Comparison of ENCODE assay signal across 8 cellular contexts in the genomic region with DNA sequence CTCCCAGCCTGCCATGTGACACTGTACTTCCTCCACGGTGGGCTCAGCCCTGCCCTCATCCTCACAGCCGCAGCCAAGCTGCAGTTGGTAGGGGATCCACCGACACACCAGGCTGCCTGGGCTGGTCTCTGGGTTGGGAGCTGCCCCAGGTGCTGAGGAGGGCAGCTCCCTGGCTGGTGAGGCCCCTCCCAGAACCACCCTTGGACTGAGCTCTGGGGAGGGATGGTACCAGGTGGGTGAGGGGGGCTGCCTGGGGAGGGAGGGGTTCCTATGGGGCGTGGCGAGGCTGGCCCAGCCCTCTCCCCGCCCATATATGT. TPM values are rescaled to one million over a fixed set of nuclear protein-coding genes. Genes with fewer than 3 reads are reported as not detected.
A peak's percentile ranks its signal among the peaks of the same experiment; 100 is the strongest.
DNase-seq lines count a peak whose midpoint lies in the region; ATAC-seq and TF ChIP-seq lines count a peak whose summit lies in the region.

No MANE protein-coding gene starts in this region.

- peaks cover 19% of the 10 kb centered on the region for H3K4me1 Mint-ChIP-seq in memory B cell
- H3K4me1 Mint-ChIP-seq in activated T-helper 1 cell treated with anti-CD3 and anti-CD28 coated beads, Interleukin-12 subunit alpha, Interleukin-12 subunit beta, Interleukin-2, Interleukin-4 antibody, amounts not matched to agents 30 ng/mL and 10 ng/mL and 1 ng/mL, durations not matched to agents 14 hours and 24 hours and 36 hours (ENCODE audit: low read depth): no peaks in the 10 kb centered on the region

- ATAC-seq in memory B cell (ENCODE audit: low read depth) (peak; percentile 81), HG02970 (IDR thresholded peaks at IDR 0.05; ENCODE audit: low FRiP score, unreplicated experiment) (no peak), HG02938 (IDR thresholded peaks at IDR 0.05; ENCODE audit: unreplicated experiment) (no peak)

- no peaks in the 10 kb centered on the region for H3K27me3 ChIP-seq in BJ (ENCODE audit: control insufficient read depth, insufficient read depth, low read length)

- TF ChIP-seq CTCF in BJ (IDR thresholded peaks at IDR 0.05; ENCODE audit: insufficient read depth, low read depth, low read length): no peak
- TF ChIP-seq CTCF in choroid plexus epithelial cell (conservative IDR thresholded peaks at IDR 0.05; ENCODE audit: low read depth, low read length): no peak

- H3K4me3 Mint-ChIP-seq in memory B cell: no peak overlapping the region
- H3K4me3 Mint-ChIP-seq in activated T-helper 1 cell treated with anti-CD3 and anti-CD28 coated beads, Interleukin-12 subunit alpha, Interleukin-12 subunit beta, Interleukin-2, Interleukin-4 antibody, amounts not matched to agents 30 ng/mL and 10 ng/mL and 1 ng/mL, durations not matched to agents 14 hours and 24 hours and 36 hours: no peak overlapping the region

- no peaks in the 10 kb centered on the region for H3K27me3 Mint-ChIP-seq in memory B cell
- peaks cover 2% of the 10 kb centered on the region for H3K27me3 Mint-ChIP-seq in activated T-helper 1 cell treated with anti-CD3 and anti-CD28 coated beads, Interleukin-12 subunit alpha, Interleukin-12 subunit beta, Interleukin-2, Interleukin-4 antibody, amounts not matched to agents 30 ng/mL and 10 ng/mL and 1 ng/mL, durations not matched to agents 14 hours and 24 hours and 36 hours (ENCODE audit: insufficient read depth)

- CTCF ChIA-PET in BJ (lab: Yijun Ruan, JAX): interaction anchor here (0.6 kb wide), 1 partner anchor 23 kb away, joined by 4 read pairs; no protein-coding TSS in a partner anchor

- intact Hi-C loops in activated T-helper 1 cell treated with anti-CD3 and anti-CD28 coated beads, Interleukin-12 subunit alpha, Interleukin-12 subunit beta, Interleukin-2, Interleukin-4 antibody, amounts not matched to agents 30 ng/mL and 10 ng/mL and 1 ng/mL, durations not matched to agents 14 hours and 24 hours and 36 hours (cut with micrococcal nuclease): no loop called here

- DNase-seq in BJ (ENCODE audit: low read depth): no peak
- DNase-seq in MV-4-11 (lab: John Stamatoyannopoulos, UW): peak; percentile 29
- peak; percentile 55 for DNase-seq in choroid plexus epithelial cell (ENCODE audit: low read depth)
- DNase-seq in memory B cell (ENCODE audit: low spot score in 2 of 2): no peak
- no peak for DNase-seq in NCI-H446 treated with DMSO at 0.1 percent for 48 hours (lab: John Stamatoyannopoulos, UW)
- DNase-seq in activated T-helper 1 cell treated with anti-CD3 and anti-CD28 coated beads, Interleukin-12 subunit alpha, Interleukin-12 subunit beta, Interleukin-2, Interleukin-4 antibody, amounts not matched to agents 30 ng/mL and 10 ng/mL and 1 ng/mL, durations not matched to agents 14 hours and 24 hours and 36 hours (ENCODE audit: low spot score): no peak

- peaks cover 17% of the 10 kb centered on the region for H3K36me3 ChIP-seq in BJ (ENCODE audit: control insufficient read depth, insufficient read depth, low read length)

- peak overlapping the region; percentile 50 for H3K27ac Mint-ChIP-seq in memory B cell
- no peak overlapping the region for H3K27ac Mint-ChIP-seq in activated T-helper 1 cell treated with anti-CD3 and anti-CD28 coated beads, Interleukin-12 subunit alpha, Interleukin-12 subunit beta, Interleukin-2, Interleukin-4 antibody, amounts not matched to agents 30 ng/mL and 10 ng/mL and 1 ng/mL, durations not matched to agents 14 hours and 24 hours and 36 hours

- H3K9me3 Mint-ChIP-seq in memory B cell: no peaks in the 10 kb centered on the region
- no peaks in the 10 kb centered on the region for H3K9me3 Mint-ChIP-seq in activated T-helper 1 cell treated with anti-CD3 and anti-CD28 coated beads, Interleukin-12 subunit alpha, Interleukin-12 subunit beta, Interleukin-2, Interleukin-4 antibody, amounts not matched to agents 30 ng/mL and 10 ng/mL and 1 ng/mL, durations not matched to agents 14 hours and 24 hours and 36 hours

- H3K36me3 Mint-ChIP-seq in memory B cell: peaks cover 3% of the 10 kb centered on the region
- peaks cover 9% of the 10 kb centered on the region for H3K36me3 Mint-ChIP-seq in activated T-helper 1 cell treated with anti-CD3 and anti-CD28 coated beads, Interleukin-12 subunit alpha, Interleukin-12 subunit beta, Interleukin-2, Interleukin-4 antibody, amounts not matched to agents 30 ng/mL and 10 ng/mL and 1 ng/mL, durations not matched to agents 14 hours and 24 hours and 36 hours (ENCODE audit: low read depth)

- peak overlapping the region; percentile 31 for H3K4me3 ChIP-seq in BJ (ENCODE audit: low read depth, low read length)
- H3K4me3 ChIP-seq in choroid plexus epithelial cell (ENCODE audit: low read depth, low read length): peak overlapping the region; percentile 65

- POLR2A ChIA-PET in BJ (lab: Charles Lee): no interaction called here

RNA-seq across cellular contexts. Expression of gene TNFRSF6B, which starts 0.2 kb away (rescaled TPM):
- 2.1 and 3.2 TPM in 2 replicates for polyA plus RNA-seq in BJ (2011; rRNA removed)
- polyA minus RNA-seq in BJ (2011; rRNA and poly(A)+ RNA removed): 0.46 TPM in 1 of 2 replicates, not detected in the other
- total RNA-seq in activated T-helper 1 cell treated with anti-CD3 and anti-CD28 coated beads, Interleukin-12 subunit alpha, Interleukin-12 subunit beta, Interleukin-2, Interleukin-4 antibody, amounts not matched to agents 30 ng/mL and 10 ng/mL and 1 ng/mL, durations not matched to agents 14 hours and 24 hours and 36 hours: not detected in 2 replicates

RNA-seq across cellular contexts. Expression of gene ARFRP1, which starts 11.5 kb away (rescaled TPM):
- 29.3 and 41.9 TPM in 2 replicates for polyA plus RNA-seq in BJ (2011; rRNA removed)
- 14.8 and 16.4 TPM in 2 replicates for polyA minus RNA-seq in BJ (2011; rRNA and poly(A)+ RNA removed)
- 71.8 and 73.5 TPM in 2 replicates for total RNA-seq in activated T-helper 1 cell treated with anti-CD3 and anti-CD28 coated beads, Interleukin-12 subunit alpha, Interleukin-12 subunit beta, Interleukin-2, Interleukin-4 antibody, amounts not matched to agents 30 ng/mL and 10 ng/mL and 1 ng/mL, durations not matched to agents 14 hours and 24 hours and 36 hours

RNA-seq across cellular contexts. Expression of gene ZGPAT, which starts 11.6 kb away (rescaled TPM):
- polyA plus RNA-seq in BJ (2011; rRNA removed): 9.4 and 15.9 TPM in 2 replicates
- polyA minus RNA-seq in BJ (2011; rRNA and poly(A)+ RNA removed): 5.9 and 12.5 TPM in 2 replicates
- total RNA-seq in activated T-helper 1 cell treated with anti-CD3 and anti-CD28 coated beads, Interleukin-12 subunit alpha, Interleukin-12 subunit beta, Interleukin-2, Interleukin-4 antibody, amounts not matched to agents 30 ng/mL and 10 ng/mL and 1 ng/mL, durations not matched to agents 14 hours and 24 hours and 36 hours: 34.5 and 36.7 TPM in 2 replicates

RNA-seq across cellular contexts. Expression of gene RTEL1, which starts 38.2 kb away (rescaled TPM):
- polyA plus RNA-seq in BJ (2011; rRNA removed): 13.6 and 18.3 TPM in 2 replicates
- polyA minus RNA-seq in BJ (2011; rRNA and poly(A)+ RNA removed): 18.6 and 27.2 TPM in 2 replicates
- 54.4 and 55.5 TPM in 2 replicates for total RNA-seq in activated T-helper 1 cell treated with anti-CD3 and anti-CD28 coated beads, Interleukin-12 subunit alpha, Interleukin-12 subunit beta, Interleukin-2, Interleukin-4 antibody, amounts not matched to agents 30 ng/mL and 10 ng/mL and 1 ng/mL, durations not matched to agents 14 hours and 24 hours and 36 hours

RNA-seq across cellular contexts. Expression of gene LIME1, which starts 40.2 kb away (rescaled TPM):
- 1.7 and 2.5 TPM in 2 replicates for polyA plus RNA-seq in BJ (2011; rRNA removed)
- polyA minus RNA-seq in BJ (2011; rRNA and poly(A)+ RNA removed): 0.47 and 0.67 TPM in 2 replicates
- 12.1 TPM in 2 replicates for total RNA-seq in activated T-helper 1 cell treated with anti-CD3 and anti-CD28 coated beads, Interleukin-12 subunit alpha, Interleukin-12 subunit beta, Interleukin-2, Interleukin-4 antibody, amounts not matched to agents 30 ng/mL and 10 ng/mL and 1 ng/mL, durations not matched to agents 14 hours and 24 hours and 36 hours

Comparison
In these comparisons a context has a peak if more than half of its experiments do, and no peak if none do; other contexts are left out.
1. DNase-seq: peak in MV-4-11 (single experiment) and choroid plexus epithelial cell (single experiment); none in BJ (single experiment), memory B cell (0 of 2), NCI-H446 treated with DMSO at 0.1 percent for 48 hours (single experiment) and activated T-helper 1 cell treated with anti-CD3 and anti-CD28 coated beads, Interleukin-12 subunit alpha, Interleukin-12 subunit beta, Interleukin-2, Interleukin-4 antibody, amounts not matched to agents 30 ng/mL and 10 ng/mL and 1 ng/mL, durations not matched to agents 14 hours and 24 hours and 36 hours (single experiment).